In the genomic region with DNA sequence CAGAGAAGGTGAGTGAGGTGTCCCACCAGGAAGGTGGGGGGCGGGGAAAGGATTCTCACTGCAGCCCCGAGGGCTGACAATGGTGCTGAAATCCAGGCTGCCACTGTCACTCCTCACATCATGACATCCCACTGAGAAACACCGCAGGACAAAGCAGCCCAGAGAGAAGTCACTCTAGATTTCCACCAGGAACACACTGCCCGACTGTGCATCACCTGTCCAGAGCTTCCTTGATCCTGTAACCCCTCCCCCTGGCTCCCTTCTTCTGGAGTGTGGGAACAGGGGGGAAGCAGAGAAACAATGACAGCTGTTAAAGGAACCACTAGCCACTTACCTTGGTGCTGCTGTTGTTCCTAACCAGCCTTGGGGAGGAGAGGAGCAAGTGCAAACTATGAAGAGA, we compare ENCODE assay signal across 20 cellular contexts.
A peak's percentile ranks its signal among the peaks of the same experiment; 100 is the strongest.
DNase-seq lines count a peak whose midpoint lies in the region; ATAC-seq and TF ChIP-seq lines count a peak whose summit lies in the region.
"Had no signal": no experiment of that assay in that cellular context is flagged by ENCODE, and none has a peak within 500 bp of the region (broad histone marks: within the 10 kb centered on the region; RNA-seq: fewer than 3 reads in every experiment).

No MANE protein-coding gene starts in this region.

- no peak for ATAC-seq in natural killer cell
- ATAC-seq: K562 had no signal

- H2BK5ac ChIP-seq in neuronal stem cell (ENCODE audit: low read length), result no peak overlapping the region

- H2AFZ ChIP-seq in neuronal stem cell (ENCODE audit: low read length), result peak overlapping the region; percentile 3
- H2AFZ ChIP-seq: PC-9 had no signal

- DNase-seq in NCI-H524 (lab: John Stamatoyannopoulos, UW) (peak; percentile 12 to 60), NCI-H524 treated with DMSO at 0.1 percent for 48 hours (lab: John Stamatoyannopoulos, UW) (no peak), NCI-H146 treated with DMSO at 0.1 percent for 48 hours (lab: John Stamatoyannopoulos, UW; ENCODE audit: unreplicated experiment) (peak; percentile 84), WERI-Rb-1 (peak; percentile 56), neuronal stem cell (ENCODE audit: low spot score) (no peak), NCI-H1048 (lab: John Stamatoyannopoulos, UW) (no peak), natural killer cell (no peak), HK-2 (ENCODE audit: unreplicated experiment) (no peak)
- DNase-seq: BE2C; CD4-positive, CD25-positive, alpha-beta regulatory T cell; DMS153; GF-D8; NCI-H1105 treated with DMSO at 0.1 percent for 48 hours; NCI-H1930; NCI-H446 treated with DMSO at 0.1 percent for 48 hours; NCI-H774; PC-9 had no signal

- no peak overlapping the region for H2BK120ac ChIP-seq in neuronal stem cell (ENCODE audit: low read depth, low read length)

- H3K27ac ChIP-seq in WERI-Rb-1 (peak overlapping the region; percentile 90), neuronal stem cell (replicated peaks; ENCODE audit: low read length) (no peak overlapping the region)
- H3K27ac ChIP-seq: PC-9, RWPE1 had no signal

- no peak overlapping the region for H4K8ac ChIP-seq in neuronal stem cell (ENCODE audit: low read depth, low read length)

- no peaks in the 10 kb centered on the region for H3K4me1 Mint-ChIP-seq in natural killer cell
- H3K4me1 Mint-ChIP-seq: CD4-positive, CD25-positive, alpha-beta regulatory T cell had no signal

- intact Hi-C loops in natural killer cell (cut with micrococcal nuclease), result no loop called here

- H3K9ac ChIP-seq in neuronal stem cell (ENCODE audit: low read depth, low read length, poor library complexity), result no peak overlapping the region

- no peak overlapping the region for H2AK5ac ChIP-seq in neuronal stem cell (ENCODE audit: low read depth, low read length)

- H3K27ac Mint-ChIP-seq in natural killer cell, result no peak overlapping the region
- H3K27ac Mint-ChIP-seq: CD4-positive, CD25-positive, alpha-beta regulatory T cell had no signal

- no peak overlapping the region for H4K91ac ChIP-seq in neuronal stem cell (ENCODE audit: low read depth, low read length, poor library complexity)

- H3K23ac ChIP-seq in neuronal stem cell (ENCODE audit: low read depth, low read length, poor library complexity), result no peak overlapping the region

- H3K27me3 ChIP-seq in WERI-Rb-1 (ENCODE audit: insufficient read depth, low read depth, severe bottlenecking) (no peaks in the 10 kb centered on the region), neuronal stem cell (ENCODE audit: control insufficient read depth in 3 of 3, insufficient read depth in 3 of 3, low read depth in 1 of 3, low read length in 3 of 3) (peaks cover 0 to 2% (median 2%) of the 10 kb centered on the region in 3 experiments)
- H3K27me3 ChIP-seq: BE2C had no signal

- H2BK15ac ChIP-seq in neuronal stem cell (ENCODE audit: low read length), result no peak overlapping the region

- H3K4me3 Mint-ChIP-seq in natural killer cell, result no peak overlapping the region
- H3K4me3 Mint-ChIP-seq: CD4-positive, CD25-positive, alpha-beta regulatory T cell had no signal

- H3K4me3 ChIP-seq in WERI-Rb-1 (ENCODE audit: low read depth, low read length), result no peak overlapping the region
- no peak overlapping the region for H3K4me3 ChIP-seq in neuronal stem cell (ENCODE audit: low read length in 2 of 2)
- H3K4me3 ChIP-seq: HAP-1, K562, PC-9 had no signal

- no peak overlapping the region for H3K18ac ChIP-seq in neuronal stem cell (ENCODE audit: low read length)

- no peak overlapping the region for H3K14ac ChIP-seq in neuronal stem cell (ENCODE audit: low read length)

- peaks cover 16 to 30% of the 10 kb centered on the region in 2 donors for H3K4me1 ChIP-seq in neuronal stem cell (ENCODE audit: control insufficient read depth in 2 of 2, insufficient read depth in 1 of 2, low read depth in 1 of 2, low read length in 2 of 2)
- H3K4me1 ChIP-seq: HAP-1 had no signal

- no peak overlapping the region for H3K4ac ChIP-seq in neuronal stem cell (ENCODE audit: low read length)

- H3K36me3 ChIP-seq in WERI-Rb-1 (no peaks in the 10 kb centered on the region), neuronal stem cell (replicated peaks in 1 of 2; ENCODE audit: control insufficient read depth in 2 of 2, insufficient read depth in 2 of 2, low read length in 2 of 2) (no peaks in the 10 kb centered on the region)
- H3K36me3 ChIP-seq: BE2C, HAP-1 had no signal

- H3K36me3 Mint-ChIP-seq in natural killer cell, result no peaks in the 10 kb centered on the region
- H3K36me3 Mint-ChIP-seq: CD4-positive, CD25-positive, alpha-beta regulatory T cell had no signal

- H3K79me1 ChIP-seq in neuronal stem cell (ENCODE audit: low read depth, low read length), result no peaks in the 10 kb centered on the region

- H3K9me3 ChIP-seq in WERI-Rb-1 (ENCODE audit: severe bottlenecking) (no peaks in the 10 kb centered on the region), neuronal stem cell (replicated peaks in 1 of 2; ENCODE audit: control insufficient read depth in 2 of 2, insufficient read depth in 1 of 2, low read depth in 1 of 2, low read length in 2 of 2) (peaks cover 3 to 5% of the 10 kb centered on the region in 2 donors)
- H3K9me3 ChIP-seq: BE2C, HAP-1 had no signal

- TF ChIP-seq CTCF in WERI-Rb-1 (IDR thresholded peaks at IDR 0.05; ENCODE audit: low read depth, low read length) (no peak), natural killer cell (IDR thresholded peaks at IDR 0.05) (no peak)

- peaks cover 2 to 21% of the 10 kb centered on the region in 2 donors for H3K27me3 Mint-ChIP-seq in natural killer cell (ENCODE audit: low read depth in 2 of 2)

- WGBS in neuronal stem cell (ENCODE audit: extremely low coverage in 2 of 2, insufficient read length in 2 of 2, insufficient replicate concordance in 1 of 2), 2 donors, result no CpG with 5 or more reads among the region's 4 CpGs

- H3K4me2 ChIP-seq in neuronal stem cell (ENCODE audit: insufficient read depth, low read length, poor library complexity, severe bottlenecking), result no peak overlapping the region
- H3K4me2 ChIP-seq: PC-9 had no signal

- H3K9me3 Mint-ChIP-seq in natural killer cell, result no peaks in the 10 kb centered on the region

- H2BK12ac ChIP-seq in neuronal stem cell (ENCODE audit: low read length), result no peak overlapping the region

Comparison
In these comparisons a context has a peak if more than half of its experiments do, and no peak if none do; other contexts are left out.
1. DNase-seq: peak in NCI-H524 (2 of 2), NCI-H146 treated with DMSO at 0.1 percent for 48 hours (single experiment) and WERI-Rb-1 (single experiment); none in NCI-H524 treated with DMSO at 0.1 percent for 48 hours (single experiment), neuronal stem cell (single experiment), NCI-H1048 (single experiment), natural killer cell (single experiment) and HK-2 (single experiment).